ENCODE assay signal across 9 cellular contexts in the genomic region with DNA sequence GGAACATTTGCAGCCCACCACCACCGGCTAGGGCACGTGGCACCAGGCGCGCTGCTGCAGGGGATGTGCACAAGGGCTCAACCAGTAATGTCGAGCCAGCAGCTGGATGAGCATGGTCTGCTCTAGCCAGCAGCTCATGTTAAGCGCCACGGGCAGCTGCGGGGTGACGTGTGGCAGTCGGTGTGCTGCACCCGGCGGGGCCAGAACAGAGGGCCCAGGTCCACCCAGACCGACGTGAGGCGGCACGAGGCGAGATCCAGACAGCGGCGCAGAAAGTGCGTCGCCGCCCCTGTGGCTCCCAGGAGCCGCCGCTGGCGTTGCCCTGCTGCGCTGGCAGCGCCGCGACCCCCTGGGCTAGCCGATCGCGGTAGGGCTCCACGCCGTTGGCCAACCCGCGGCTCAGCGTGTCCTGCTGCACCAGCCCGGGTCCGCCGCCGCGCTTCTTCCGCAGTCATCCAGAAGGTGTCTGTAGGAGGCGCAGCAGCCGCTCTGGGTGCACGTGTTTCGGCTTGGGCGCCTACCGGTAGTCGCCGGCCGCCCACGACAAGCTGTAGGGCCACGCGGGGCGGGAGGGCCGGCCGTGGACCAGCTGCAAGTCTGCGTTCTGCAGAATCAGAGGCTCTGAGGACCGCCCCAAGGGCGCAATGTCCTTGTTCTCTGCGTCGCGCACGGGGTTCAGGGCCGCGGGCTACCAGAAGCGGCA. TPM values are rescaled to one million over a fixed set of nuclear protein-coding genes. Genes with fewer than 3 reads are reported as not detected.
DNase-seq lines count a peak whose midpoint lies in the region; ATAC-seq and TF ChIP-seq lines count a peak whose summit lies in the region.
"Had no signal": no experiment of that assay in that cellular context is flagged by ENCODE, and none has a peak within 500 bp of the region (broad histone marks: within the 10 kb centered on the region; RNA-seq: fewer than 3 reads in every experiment).

No MANE protein-coding gene starts in this region.

- H3K27me3 ChIP-seq in SK-N-SH (ENCODE audit: insufficient read depth) = no peaks in the 10 kb centered on the region

- H3K79me2 ChIP-seq in SK-N-SH (ENCODE audit: insufficient read depth) = no peaks in the 10 kb centered on the region

- H3K4me3 ChIP-seq in SK-N-SH (ENCODE audit: low read depth in 2 of 2, low read length in 1 of 2) = no peak overlapping the region
- H3K4me3 ChIP-seq: SJSA1 had no signal

- no peaks in the 10 kb centered on the region for H4K20me1 ChIP-seq in SK-N-SH (ENCODE audit: insufficient read depth)

- H3K4me3 Mint-ChIP-seq in immature natural killer cell = peak overlapping the region; percentile 61 to 73 (median 65)

- no peaks in the 10 kb centered on the region for H3K9me2 ChIP-seq in SK-N-SH

- 92% methylated on average over 60 of the region's 68 CpGs for WGBS in SK-N-SH (ENCODE audit: low lambda C conversion rate)

- peaks cover 11 to 16% of the 10 kb centered on the region in 2 donors for H3K4me1 Mint-ChIP-seq in immature natural killer cell

- TF ChIP-seq CTCF in GM13977 (IDR thresholded peaks at IDR 0.05; ENCODE audit: extremely low read depth, insufficient read depth, missing control alignments) = peak; percentile 67
- no peak for TF ChIP-seq CTCF in SK-N-SH (IDR thresholded peaks at IDR 0.05)

- no peaks in the 10 kb centered on the region for H3K9me3 Mint-ChIP-seq in immature natural killer cell

- POLR2A ChIA-PET in SK-N-SH (lab: Yijun Ruan, JAX) = interaction anchor here (0.7 to 2.2 kb wide), 7 partner anchors 10 to 66 kb away, joined by 3 to 13 read pairs (median 3); partner anchors contain the start of gene GCAT

- peak overlapping the region; percentile 96; the same call in 1 of the 2 replicates for H2AFZ ChIP-seq in SK-N-SH (ENCODE audit: low read depth)

- in situ Hi-C loops in GM13977 (cut with MboI; ENCODE audit: low pct_unique_long_range_greater_than_20kb, low sequenced_read_pairs, unreplicated experiment) = no loop called here

- no peak overlapping the region for H3K4me2 ChIP-seq in SK-N-SH

- H3K27me3 Mint-ChIP-seq in immature natural killer cell (ENCODE audit: low read depth in 3 of 3) = peaks cover 5 to 9% (median 8%) of the 10 kb centered on the region in 3 donors

- H3K27ac ChIP-seq in SK-N-SH (ENCODE audit: low read depth in 2 of 2, low read length in 1 of 2) = peak overlapping the region in 1 of 2 experiments; percentile 73; a peak in 2 of 4 replicates
- H3K27ac ChIP-seq: SJSA1 had no signal

- H3K36me3 ChIP-seq in SK-N-SH (replicated peaks in 1 of 2; ENCODE audit: control insufficient read depth in 1 of 2, insufficient read depth in 2 of 2, low read length in 1 of 2) = peaks cover 0 to 7% of the 10 kb centered on the region in 2 experiments

- no peak for TF ChIP-seq RAD21 in SK-N-SH (IDR thresholded peaks at IDR 0.05; ENCODE audit: low read length)

- DNase-seq in GM13977 (ENCODE audit: low spot score) (peak; percentile 90), SK-N-SH (no peak), amniotic epithelial cell (ENCODE audit: low read depth) (peak; percentile 45), immature natural killer cell (peak; percentile 57 to 65 (median 63)), GF-D8 (lab: John Stamatoyannopoulos, UW) (no peak)
- peak; percentile 66 for DNase-seq in stimulated activated CD4-positive, alpha-beta T cell treated with anti-CD3 and anti-CD28 coated beads, Interleukin-12 subunit alpha, Interleukin-12 subunit beta, amount 100 ng/mL, for 4 hours

- H3K9me3 ChIP-seq in SK-N-SH = no peaks in the 10 kb centered on the region

- no peak overlapping the region for H3K9ac ChIP-seq in SK-N-SH

- CTCF ChIA-PET in SK-N-SH (lab: Yijun Ruan, JAX) = interaction anchor here (0.7 to 14.0 kb wide), 21 partner anchors 9 to 158 kb away, joined by 3 to 182 read pairs (median 6); partner anchors contain the start of genes ANKRD54, EIF3L, GCAT and MICALL1

- no peak overlapping the region for H3K27ac Mint-ChIP-seq in immature natural killer cell

- no peak for TF ChIP-seq EP300 in SK-N-SH (IDR thresholded peaks at IDR 0.05; ENCODE audit: borderline replicate concordance in 1 of 2, low read depth in 1 of 2, low read length in 1 of 2)

- peaks cover 0 to 8% of the 10 kb centered on the region in 2 experiments; a peak in 1 of 4 replicates for H3K4me1 ChIP-seq in SK-N-SH (ENCODE audit: control insufficient read depth in 1 of 2, insufficient read depth in 2 of 2, low read depth in 1 of 2, low read length in 1 of 2)

- ATAC-seq in HG02588 (IDR thresholded peaks at IDR 0.05; ENCODE audit: unreplicated experiment) = no peak
- no peak for ATAC-seq in HG02981 (IDR thresholded peaks at IDR 0.05; ENCODE audit: unreplicated experiment)

- no peaks in the 10 kb centered on the region for H3F3A ChIP-seq in SK-N-SH (replicated peaks; ENCODE audit: insufficient read depth)

- no peaks in the 10 kb centered on the region for H3K36me3 Mint-ChIP-seq in immature natural killer cell

TF ChIP-seq in SK-N-SH, 30 proteins besides CTCF, POLR2A, EP300 and RAD21:
- TF ChIP-seq RCOR1 (IDR thresholded peaks at IDR 0.05; ENCODE audit: low read length) (no peak), GATA2 (CRISPR knock-in tag; IDR thresholded peaks at IDR 0.05) (no peak), JUND (IDR thresholded peaks at IDR 0.05) (no peak), YY1 (IDR thresholded peaks at IDR 0.05; ENCODE audit: low read depth) (no peak), NFIC (IDR thresholded peaks at IDR 0.05; ENCODE audit: borderline replicate concordance) (no peak), RXRA (IDR thresholded peaks at IDR 0.05; ENCODE audit: borderline replicate concordance, low read depth) (no peak), TEAD4 (IDR thresholded peaks at IDR 0.05; ENCODE audit: borderline replicate concordance, insufficient read depth) (no peak), NRF1 (IDR thresholded peaks at IDR 0.05; ENCODE audit: low read depth, low read length) (no peak), GABPA (IDR thresholded peaks at IDR 0.05; ENCODE audit: low read depth) (no peak), FOXJ3 (CRISPR knock-in tag; IDR thresholded peaks at IDR 0.05) (no peak), SMC3 (IDR thresholded peaks at IDR 0.05; ENCODE audit: low read depth, low read length) (no peak), TCF12 (IDR thresholded peaks at IDR 0.05) (no peak), ELF1 (IDR thresholded peaks at IDR 0.05) (no peak)
- TF ChIP-seq, protein P1, sequence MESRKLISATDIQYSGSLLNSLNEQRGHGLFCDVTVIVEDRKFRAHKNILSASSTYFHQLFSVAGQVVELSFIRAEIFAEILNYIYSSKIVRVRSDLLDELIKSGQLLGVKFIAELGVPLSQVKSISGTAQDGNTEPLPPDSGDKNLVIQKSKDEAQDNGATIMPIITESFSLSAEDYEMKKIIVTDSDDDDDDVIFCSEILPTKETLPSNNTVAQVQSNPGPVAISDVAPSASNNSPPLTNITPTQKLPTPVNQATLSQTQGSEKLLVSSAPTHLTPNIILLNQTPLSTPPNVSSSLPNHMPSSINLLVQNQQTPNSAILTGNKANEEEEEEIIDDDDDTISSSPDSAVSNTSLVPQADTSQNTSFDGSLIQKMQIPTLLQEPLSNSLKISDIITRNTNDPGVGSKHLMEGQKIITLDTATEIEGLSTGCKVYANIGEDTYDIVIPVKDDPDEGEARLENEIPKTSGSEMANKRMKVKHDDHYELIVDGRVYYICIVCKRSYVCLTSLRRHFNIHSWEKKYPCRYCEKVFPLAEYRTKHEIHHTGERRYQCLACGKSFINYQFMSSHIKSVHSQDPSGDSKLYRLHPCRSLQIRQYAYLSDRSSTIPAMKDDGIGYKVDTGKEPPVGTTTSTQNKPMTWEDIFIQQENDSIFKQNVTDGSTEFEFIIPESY (IDR thresholded peaks at IDR 0.05; ENCODE audit: borderline replicate concordance, low read depth) = no peak
- TF ChIP-seq, protein P2, sequence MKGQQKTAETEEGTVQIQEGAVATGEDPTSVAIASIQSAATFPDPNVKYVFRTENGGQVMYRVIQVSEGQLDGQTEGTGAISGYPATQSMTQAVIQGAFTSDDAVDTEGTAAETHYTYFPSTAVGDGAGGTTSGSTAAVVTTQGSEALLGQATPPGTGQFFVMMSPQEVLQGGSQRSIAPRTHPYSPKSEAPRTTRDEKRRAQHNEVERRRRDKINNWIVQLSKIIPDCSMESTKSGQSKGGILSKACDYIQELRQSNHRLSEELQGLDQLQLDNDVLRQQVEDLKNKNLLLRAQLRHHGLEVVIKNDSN (IDR thresholded peaks at IDR 0.05; ENCODE audit: borderline replicate concordance, low read depth) = no peak
- TF ChIP-seq, protein P3, sequence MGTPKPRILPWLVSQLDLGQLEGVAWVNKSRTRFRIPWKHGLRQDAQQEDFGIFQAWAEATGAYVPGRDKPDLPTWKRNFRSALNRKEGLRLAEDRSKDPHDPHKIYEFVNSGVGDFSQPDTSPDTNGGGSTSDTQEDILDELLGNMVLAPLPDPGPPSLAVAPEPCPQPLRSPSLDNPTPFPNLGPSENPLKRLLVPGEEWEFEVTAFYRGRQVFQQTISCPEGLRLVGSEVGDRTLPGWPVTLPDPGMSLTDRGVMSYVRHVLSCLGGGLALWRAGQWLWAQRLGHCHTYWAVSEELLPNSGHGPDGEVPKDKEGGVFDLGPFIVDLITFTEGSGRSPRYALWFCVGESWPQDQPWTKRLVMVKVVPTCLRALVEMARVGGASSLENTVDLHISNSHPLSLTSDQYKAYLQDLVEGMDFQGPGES (IDR thresholded peaks at IDR 0.05; ENCODE audit: low read depth, low read length) = no peak
- TF ChIP-seq, protein P4, sequence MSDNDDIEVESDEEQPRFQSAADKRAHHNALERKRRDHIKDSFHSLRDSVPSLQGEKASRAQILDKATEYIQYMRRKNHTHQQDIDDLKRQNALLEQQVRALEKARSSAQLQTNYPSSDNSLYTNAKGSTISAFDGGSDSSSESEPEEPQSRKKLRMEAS (IDR thresholded peaks at IDR 0.05; ENCODE audit: low read depth) = no peak

RNA-seq across cellular contexts. Expression of gene GALR3, which starts 4.6 kb away (rescaled TPM):
- not detected in 2 replicates for polyA plus RNA-seq in SK-N-SH (2012; rRNA removed)
- not detected in 2 replicates for polyA plus RNA-seq in SK-N-SH (2012; cell fraction: cytosol; rRNA removed)
- polyA plus RNA-seq in SK-N-SH (2012; cell fraction: nucleus; rRNA removed) = 0.13 and 0.50 TPM in 2 replicates
- not detected for polyA plus RNA-seq in immature natural killer cell

RNA-seq across cellular contexts. Expression of gene GCAT, which starts 10.8 kb away (rescaled TPM):
- polyA plus RNA-seq in SK-N-SH (2012; rRNA removed) = 20.3 and 24.2 TPM in 2 replicates
- polyA plus RNA-seq in SK-N-SH (2012; cell fraction: cytosol; rRNA removed) = 11.1 and 17.2 TPM in 2 replicates
- polyA plus RNA-seq in SK-N-SH (2012; cell fraction: nucleus; rRNA removed) = 31.2 and 33.0 TPM in 2 replicates
- under 1 TPM in 2 of 3 donors, not detected in 1; 0.64 to 0.71 TPM for polyA plus RNA-seq in immature natural killer cell

RNA-seq across cellular contexts. Expression of gene ANKRD54, which starts 25.6 kb away (rescaled TPM):
- polyA plus RNA-seq in SK-N-SH (2012; rRNA removed) (27.5 and 27.6 TPM in 2 replicates), immature natural killer cell (10 to 100 TPM in 2 of 3 donors, 1 to 10 TPM in 1; 6.2 to 15.8 (median 12.4) TPM)
- polyA plus RNA-seq in SK-N-SH (2012; cell fraction: cytosol; rRNA removed) = 15.9 and 21.5 TPM in 2 replicates
- polyA plus RNA-seq in SK-N-SH (2012; cell fraction: nucleus; rRNA removed) = 57.6 and 61.4 TPM in 2 replicates

RNA-seq across cellular contexts. Expression of gene EIF3L, which starts 30.7 kb away (rescaled TPM):
- polyA plus RNA-seq in SK-N-SH (2012; rRNA removed) = 478 and 642 TPM in 2 replicates
- 510 and 587 TPM in 2 replicates for polyA plus RNA-seq in SK-N-SH (2012; cell fraction: cytosol; rRNA removed)
- 152 and 266 TPM in 2 replicates for polyA plus RNA-seq in SK-N-SH (2012; cell fraction: nucleus; rRNA removed)
- polyA plus RNA-seq in immature natural killer cell = 100 to 1,000 TPM; 167 to 215 (median 185) TPM

Comparison
In these comparisons a context has a peak if more than half of its experiments do, and no peak if none do; other contexts are left out.
1. DNase-seq: peak in GM13977 (single experiment), amniotic epithelial cell (single experiment), immature natural killer cell (3 of 3) and stimulated activated CD4-positive, alpha-beta T cell treated with anti-CD3 and anti-CD28 coated beads, Interleukin-12 subunit alpha, Interleukin-12 subunit beta, amount 100 ng/mL, for 4 hours (single experiment); none in SK-N-SH (single experiment) and GF-D8 (single experiment).
2. RNA of gene GCAT, which starts 10.8 kb away (polyA plus RNA-seq): 11.1 to 33.0 TPM in SK-N-SH; 0.64 to 0.71 TPM in immature natural killer cell; every median in the first group is over 4 times any median in the second.